ENCODE assay signal across 8 cellular contexts in the genomic region with DNA sequence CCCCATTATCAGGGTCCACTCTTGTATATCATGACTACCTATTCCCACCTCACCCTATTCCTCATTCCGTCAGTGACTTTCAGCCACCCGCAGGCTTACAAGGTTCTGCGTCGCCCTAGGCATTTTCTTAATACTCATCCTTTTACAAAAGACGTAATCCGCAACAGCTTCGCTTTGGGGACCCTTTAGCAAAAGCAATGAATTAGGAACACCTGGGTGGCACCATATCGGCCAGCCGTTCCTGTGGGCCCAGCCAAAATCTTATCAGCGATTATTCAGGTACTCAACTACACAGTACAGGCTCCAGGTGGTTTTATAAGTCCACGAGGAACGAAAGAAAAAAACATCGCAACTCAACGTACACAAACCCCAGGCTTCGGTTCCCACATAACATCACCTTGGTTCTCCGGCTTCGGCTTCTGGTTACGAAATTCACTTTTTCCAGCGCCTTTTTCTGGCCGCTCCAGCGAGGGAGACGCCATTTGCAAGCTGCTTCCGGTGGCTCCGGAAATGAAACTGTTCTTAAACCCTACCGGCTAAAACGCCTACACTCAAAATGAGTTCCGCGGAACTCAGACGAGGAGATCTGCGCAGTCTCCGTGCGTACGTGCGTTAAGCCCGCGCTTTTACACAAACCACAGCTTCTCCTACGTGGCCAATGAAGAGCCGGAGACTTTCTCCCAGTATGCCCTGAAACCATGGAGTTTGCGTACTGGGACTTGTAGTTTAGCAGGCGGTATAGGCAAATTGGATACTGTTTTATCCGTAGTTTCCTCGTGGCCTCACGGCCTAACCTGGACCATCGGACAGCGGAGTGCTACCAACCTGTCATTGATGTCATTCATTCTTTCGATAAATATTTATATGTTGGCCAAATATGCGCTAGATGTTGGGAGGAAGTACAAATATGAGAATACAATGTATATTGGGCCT. TPM values are rescaled to one million over a fixed set of nuclear protein-coding genes. Genes with fewer than 3 reads are reported as not detected.
DNase-seq lines count a peak whose midpoint lies in the region; ATAC-seq and TF ChIP-seq lines count a peak whose summit lies in the region.

A gene (minus strand): TSS at position 494 of the 933 bp plus-strand sequence. CDS start 12 bp downstream, at position 482.

- peak within 1 kb of the TSS; percentile 86 for H3K4me2 ChIP-seq in skeletal muscle satellite cell (ENCODE audit: low read length)

- H3K4me1 ChIP-seq in A673 (ENCODE audit: insufficient read depth, low read length, poor library complexity, severe bottlenecking) (peaks cover 5% of the 10 kb centered on the region), breast epithelium (peaks cover 0 to 8% of the 10 kb centered on the region in 2 donors), iPS-18a (ENCODE audit: control insufficient read depth, low read depth, low read length) (peaks cover 3% of the 10 kb centered on the region), skeletal muscle satellite cell (ENCODE audit: control insufficient read depth, insufficient read depth, low read length) (peaks cover 18% of the 10 kb centered on the region)

- BruUV-seq in A673 (replicated peaks; lab: Mats Ljungman, UMichigan), result no TSS peak

- ATAC-seq in GM18870 (IDR thresholded peaks at IDR 0.05; ENCODE audit: unreplicated experiment) (peak; percentile 93), HG03135 (IDR thresholded peaks at IDR 0.05; ENCODE audit: unreplicated experiment) (peak; percentile 95)

- H3K27ac ChIP-seq in A673 (ENCODE audit: low read depth, low read length, poor library complexity, severe bottlenecking) (peak within 1 kb of the TSS; percentile 75), VCaP (peak within 1 kb of the TSS; percentile 79), breast epithelium (peak within 1 kb of the TSS; percentile 78 to 82), iPS-18a (ENCODE audit: low read length) (peak within 1 kb of the TSS; percentile 79)

- H3K4me3 ChIP-seq in A673 (ENCODE audit: low read depth, low read length, poor library complexity, severe bottlenecking) (peak within 1 kb of the TSS; percentile 68), breast epithelium (peak within 1 kb of the TSS; percentile 73 to 81 (median 80)), iPS-18a (ENCODE audit: low read length) (peak within 1 kb of the TSS; percentile 92), skeletal muscle satellite cell (ENCODE audit: low read length) (peak within 1 kb of the TSS; percentile 77)

- POLR2A ChIA-PET in A673 (lab: Charles Lee; ENCODE audit: low non-redundant PET), result no interaction called here

- peak within 1 kb of the TSS; percentile 96 for H3K9ac ChIP-seq in iPS-18a (ENCODE audit: low read length)
- H3K9ac ChIP-seq in skeletal muscle satellite cell (ENCODE audit: low read depth, low read length), result peak within 1 kb of the TSS; percentile 89

- CTCF ChIA-PET in A673 (lab: Charles Lee), result interaction anchor here (0.7 kb wide), 1 partner anchor 526 kb away, joined by 4 read pairs; no protein-coding TSS in a partner anchor

- intact Hi-C loops in A673 (cut with micrococcal nuclease; ENCODE audit: unreplicated experiment) (no loop called here), breast epithelium (cut with DNase I; ENCODE audit: low total_unique reads) (no loop called here)

- H3K9me3 ChIP-seq in A673 (ENCODE audit: low read depth, low read length, poor library complexity, severe bottlenecking), result no peaks in the 10 kb centered on the region
- no peaks in the 10 kb centered on the region for H3K9me3 ChIP-seq in breast epithelium
- H3K9me3 ChIP-seq in iPS-18a (ENCODE audit: control insufficient read depth, low read depth, low read length), result no peaks in the 10 kb centered on the region
- no peaks in the 10 kb centered on the region for H3K9me3 ChIP-seq in skeletal muscle satellite cell (replicated peaks; ENCODE audit: low read length)

- TF ChIP-seq CTCF in A673 (conservative IDR thresholded peaks at IDR 0.05; ENCODE audit: low read depth, low read length), result no peak
- TF ChIP-seq CTCF in VCaP (conservative IDR thresholded peaks at IDR 0.05), result no peak
- peak in 2 of 3 donors; percentile 12 to 29 for TF ChIP-seq CTCF in breast epithelium (IDR thresholded peaks at IDR 0.05)

- no peak for TF ChIP-seq POLR2A in breast epithelium (IDR thresholded peaks at IDR 0.05)

- peak; percentile 99 for DNase-seq in A673 (ENCODE audit: low spot score)
- DNase-seq in NCI-H2196 treated with DMSO at 0.1 percent for 48 hours (lab: John Stamatoyannopoulos, UW; ENCODE audit: unreplicated experiment), result peak; percentile 93
- DNase-seq in breast epithelium (ENCODE audit: low spot score in 2 of 2), result peak; percentile 84 to 92

- H3K27me3 ChIP-seq in A673 (replicated peaks; ENCODE audit: insufficient read depth, low read depth, low read length, poor library complexity), result no peaks in the 10 kb centered on the region
- H3K27me3 ChIP-seq in breast epithelium, result no peaks in the 10 kb centered on the region
- no peaks in the 10 kb centered on the region for H3K27me3 ChIP-seq in iPS-18a (ENCODE audit: control insufficient read depth, insufficient read depth, low read length)
- no peaks in the 10 kb centered on the region for H3K27me3 ChIP-seq in skeletal muscle satellite cell (ENCODE audit: control insufficient read depth, insufficient read depth, low read length)

- H3K36me3 ChIP-seq in A673 (ENCODE audit: insufficient read depth, low read length, poor library complexity, severe bottlenecking), result peaks cover 1% of the 10 kb centered on the region
- no peaks in the 10 kb centered on the region for H3K36me3 ChIP-seq in breast epithelium
- H3K36me3 ChIP-seq in iPS-18a (ENCODE audit: control insufficient read depth, low read depth, low read length), result peaks cover 11% of the 10 kb centered on the region
- no peaks in the 10 kb centered on the region for H3K36me3 ChIP-seq in skeletal muscle satellite cell (ENCODE audit: insufficient read depth, low read length)

RNA-seq across cellular contexts. Expression of the gene that starts here (rescaled TPM):
- total RNA-seq in A673 (2021), result 75.3 and 85.9 TPM in 2 replicates
- 10 to 100 TPM; 34.1 to 56.9 (median 36.4) TPM for total RNA-seq in breast epithelium
- 22.5 and 27.4 TPM in 2 replicates for total RNA-seq in skeletal muscle satellite cell (2012; rRNA removed)

Comparison
In these comparisons a context has a peak if more than half of its experiments do, and no peak if none do; other contexts are left out.
1. Peak in every context shown above with its lines: DNase-seq, ATAC-seq, H3K4me3 ChIP-seq and H3K27ac ChIP-seq.
2. CTCF ChIP-seq: peak in breast epithelium (2 of 3); none in A673 (single experiment) and VCaP (single experiment).